Comparison of ENCODE assay signal across 22 cellular contexts in genomic region chr11:28863422-28863821, GRCh38.
DNase-seq lines count a peak whose midpoint lies in the region; ATAC-seq and TF ChIP-seq lines count a peak whose summit lies in the region.
"Had no signal": no experiment of that assay in that cellular context is flagged by ENCODE, and none has a peak within 500 bp of the region (broad histone marks: within the 10 kb centered on the region; RNA-seq: fewer than 3 reads in every experiment).

No MANE protein-coding gene starts in this region.

- H3K27me3 ChIP-seq in breast epithelium: no peaks in the 10 kb centered on the region
- no peaks in the 10 kb centered on the region for H3K27me3 ChIP-seq in HCT116 (ENCODE audit: insufficient read depth, low read length)
- H3K27me3 ChIP-seq in RWPE2 (ENCODE audit: insufficient read depth, poor library complexity, severe bottlenecking): no peaks in the 10 kb centered on the region
- H3K27me3 ChIP-seq: BE2C; BLaER1 treated with 17β-estradiol and CSF1 and Interleukin-3, amounts not matched to agents 10 nM and 100 nM had no signal

- no peak overlapping the region for H3K27ac ChIP-seq in breast epithelium
- H3K27ac ChIP-seq in HCT116 (ENCODE audit: low read depth, low read length): no peak overlapping the region
- peak overlapping the region; percentile 90 for H3K27ac ChIP-seq in RWPE2 (ENCODE audit: poor library complexity, severe bottlenecking)
- H3K27ac ChIP-seq: 22Rv1; BLaER1 treated with 17β-estradiol and CSF1 and Interleukin-3, amounts not matched to agents 10 nM and 100 nM; GM23248 had no signal

- H3K36me3 Mint-ChIP-seq in MCF 10A (ENCODE audit: insufficient read depth, unreplicated experiment): peaks cover 5% of the 10 kb centered on the region
- H3K36me3 Mint-ChIP-seq: CD14-positive monocyte had no signal

- TF ChIP-seq RAD21 in HCT116 (IDR thresholded peaks at IDR 0.05; ENCODE audit: low read depth): no peak

- no peaks in the 10 kb centered on the region for H3K9me3 Mint-ChIP-seq in MCF 10A (ENCODE audit: unreplicated experiment)

- intact Hi-C loops in MCF 10A (cut with micrococcal nuclease): no loop called here
- intact Hi-C loops in breast epithelium (cut with DNase I; ENCODE audit: low total_unique reads): no loop called here
- intact Hi-C loops in HCT116 (cut with micrococcal nuclease): loop anchor here (10.0 kb wide), 1 partner anchor 1169 kb away; no protein-coding TSS in a partner anchor

- H3K4me1 Mint-ChIP-seq in MCF 10A (ENCODE audit: insufficient read depth, unreplicated experiment): peaks cover 28% of the 10 kb centered on the region
- H3K4me1 Mint-ChIP-seq: CD14-positive monocyte; CD8-positive, alpha-beta memory T cell had no signal

- POLR2A ChIA-PET in MCF 10A (lab: Yijun Ruan, JAX): interaction anchor here (0.6 kb wide), 1 partner anchor 101 kb away, joined by 3 read pairs; no protein-coding TSS in a partner anchor
- POLR2A ChIA-PET in HCT116 (lab: Charles Lee): no interaction called here

- peak overlapping the region; percentile 92 for H3K27ac Mint-ChIP-seq in MCF 10A (ENCODE audit: low read depth, unreplicated experiment)
- H3K27ac Mint-ChIP-seq: CD14-positive monocyte; CD4-positive, alpha-beta T cell; CD8-positive, alpha-beta memory T cell; HFFc6 had no signal

- no peaks in the 10 kb centered on the region for H3K79me2 ChIP-seq in HCT116 (ENCODE audit: insufficient read depth, low read length)

- BruUV-seq in MCF 10A (replicated peaks; lab: Mats Ljungman, UMichigan) (no TSS peak), HCT116 (replicated peaks; lab: Mats Ljungman, UMichigan) (no TSS peak)

- H2AFZ ChIP-seq in HCT116 (ENCODE audit: low read depth, low read length, poor library complexity, severe bottlenecking): no peak overlapping the region
- H2AFZ ChIP-seq: GM23248 had no signal

- no peak for TF ChIP-seq POLR2A in breast epithelium (IDR thresholded peaks at IDR 0.05)
- TF ChIP-seq POLR2A in HCT116 (IDR thresholded peaks at IDR 0.05; ENCODE audit: borderline replicate concordance, extremely low read depth, insufficient read depth, insufficient read length): no peak

- TF ChIP-seq CTCF in MCF 10A (IDR thresholded peaks at IDR 0.05; ENCODE audit: unreplicated experiment) (no peak), breast epithelium (IDR thresholded peaks at IDR 0.05) (no peak), HCT116 (IDR thresholded peaks at IDR 0.05 in 2 of 3, conservative IDR thresholded peaks at IDR 0.05 in 1 of 3; ENCODE audit: borderline replicate concordance in 1 of 3, insufficient read depth in 1 of 3, low read depth in 2 of 3, low read length in 2 of 3) (no peak), RWPE2 (IDR thresholded peaks at IDR 0.05; ENCODE audit: poor library complexity, severe bottlenecking) (no peak)

- CTCF ChIA-PET in MCF 10A (lab: Yijun Ruan, JAX) (interaction anchor here (0.6 to 1.5 kb wide), 4 partner anchors 8 to 1164 kb away, joined by 3 to 9 read pairs (median 4); no protein-coding TSS in a partner anchor), HCT116 (lab: Charles Lee) (no interaction called here)

- peak; percentile 24 for DNase-seq in MCF 10A (ENCODE audit: unreplicated experiment)
- DNase-seq in breast epithelium (ENCODE audit: low spot score in 2 of 2): no peak
- DNase-seq in HCT116 (ENCODE audit: low read depth, low spot score): no peak
- DNase-seq in RWPE2 (ENCODE audit: low spot score): no peak
- peak; percentile 45 for DNase-seq in renal cortical epithelial cell (ENCODE audit: low read depth)
- no peak for DNase-seq in HK-2 (ENCODE audit: unreplicated experiment)
- DNase-seq in EL: no peak
- DNase-seq: ACHN; AML-193; BE2C; CD4-positive, alpha-beta T cell; CD8-positive, alpha-beta memory T cell; DMS 273 treated with DMSO at 0.1 percent for 48 hours; DMS79; GF-D8; GM23248; H7; HFFc6 had no signal

- RAD21 ChIA-PET in HCT116 (lab: Charles Lee; ENCODE audit: low non-redundant PET in 1 of 2, low total read pairs in 2 of 2, uncharacterized antibody in 2 of 2, unreplicated experiment in 2 of 2): no interaction called here

- H3K36me3 ChIP-seq in breast epithelium (no peaks in the 10 kb centered on the region), HCT116 (ENCODE audit: control insufficient read depth in 1 of 2, insufficient read depth in 2 of 2, low read length in 2 of 2) (no peaks in the 10 kb centered on the region), RWPE2 (ENCODE audit: low read depth) (no peaks in the 10 kb centered on the region; the same call in 1 of the 2 replicates)
- H3K36me3 ChIP-seq: BE2C; BLaER1 treated with 17β-estradiol and CSF1 and Interleukin-3, amounts not matched to agents 10 nM and 100 nM had no signal

- ATAC-seq in HCT116: no peak
- ATAC-seq in RWPE2 (ENCODE audit: low read depth): no peak
- ATAC-seq in HG03521 (IDR thresholded peaks at IDR 0.05; ENCODE audit: unreplicated experiment): no peak

- no peak overlapping the region for H3K9ac ChIP-seq in HCT116 (ENCODE audit: low read length)
- H3K9ac ChIP-seq: BLaER1 treated with 17β-estradiol and CSF1 and Interleukin-3, amounts not matched to agents 10 nM and 100 nM; GM23248 had no signal

- H3K4me3 Mint-ChIP-seq in MCF 10A (ENCODE audit: unreplicated experiment): no peak overlapping the region
- H3K4me3 Mint-ChIP-seq: CD14-positive monocyte; CD4-positive, alpha-beta T cell; CD8-positive, alpha-beta memory T cell; HFFc6 had no signal

- no peak overlapping the region for H3K4me3 ChIP-seq in breast epithelium
- no peak overlapping the region for H3K4me3 ChIP-seq in HCT116 (replicated peaks in 1 of 2; ENCODE audit: low read depth in 1 of 2, low read length in 2 of 2)
- H3K4me3 ChIP-seq in RWPE2 (ENCODE audit: severe bottlenecking): no peak overlapping the region
- H3K4me3 ChIP-seq: BLaER1 treated with 17β-estradiol and CSF1 and Interleukin-3, amounts not matched to agents 10 nM and 100 nM; GM23248 had no signal

- H3K9me3 ChIP-seq in breast epithelium (peaks cover 0 to under 1% of the 10 kb centered on the region in 2 donors), HCT116 (ENCODE audit: control insufficient read depth in 1 of 2, insufficient read depth in 1 of 2, low read depth in 1 of 2, low read length in 2 of 2) (no peaks in the 10 kb centered on the region), RWPE2 (ENCODE audit: severe bottlenecking) (no peaks in the 10 kb centered on the region)
- H3K9me3 ChIP-seq: BE2C; BLaER1 treated with 17β-estradiol and CSF1 and Interleukin-3, amounts not matched to agents 10 nM and 100 nM had no signal

- no peaks in the 10 kb centered on the region for H4K20me1 ChIP-seq in HCT116 (ENCODE audit: insufficient read depth)
- H4K20me1 ChIP-seq: BLaER1 treated with 17β-estradiol and CSF1 and Interleukin-3, amounts not matched to agents 10 nM and 100 nM had no signal

- H3K27me3 Mint-ChIP-seq in MCF 10A (ENCODE audit: insufficient read depth, unreplicated experiment): no peaks in the 10 kb centered on the region
- H3K27me3 Mint-ChIP-seq: CD4-positive, alpha-beta T cell; CD8-positive, alpha-beta memory T cell had no signal

- H3K4me2 ChIP-seq in HCT116 (ENCODE audit: low read length): no peak overlapping the region
- H3K4me2 ChIP-seq: BLaER1 treated with 17β-estradiol and CSF1 and Interleukin-3, amounts not matched to agents 10 nM and 100 nM had no signal

- H3K4me1 ChIP-seq in breast epithelium: no peaks in the 10 kb centered on the region
- peaks cover 0 to 10% of the 10 kb centered on the region in 2 experiments; a peak in 2 of 4 replicates for H3K4me1 ChIP-seq in HCT116 (ENCODE audit: control insufficient read depth in 1 of 2, insufficient read depth in 2 of 2, low read length in 2 of 2)
- peaks cover 19% of the 10 kb centered on the region for H3K4me1 ChIP-seq in RWPE2 (ENCODE audit: insufficient read depth, poor library complexity, severe bottlenecking)
- H3K4me1 ChIP-seq: BE2C had no signal

- no peaks in the 10 kb centered on the region for H3K9me2 ChIP-seq in HCT116 (ENCODE audit: insufficient read depth)

TF ChIP-seq in HCT116, 20 proteins besides CTCF, POLR2A, EP300 and RAD21:
- TF ChIP-seq FOSL1 (IDR thresholded peaks at IDR 0.05; ENCODE audit: low read depth) (no peak), JUND (IDR thresholded peaks at IDR 0.05) (no peak), CBX3 (IDR thresholded peaks at IDR 0.05; ENCODE audit: low read depth) (no peak), EZH2 (IDR thresholded peaks at IDR 0.05) (no peak), SP1 (IDR thresholded peaks at IDR 0.05; ENCODE audit: low read depth) (no peak), SIN3A (IDR thresholded peaks at IDR 0.05; ENCODE audit: low read depth) (no peak), CEBPB (IDR thresholded peaks at IDR 0.05; ENCODE audit: low read depth) (0 out of 2 replicates have a peak, but pooled peaks have one; percentile 17), ELF1 (IDR thresholded peaks at IDR 0.05; ENCODE audit: borderline replicate concordance, low read depth) (no peak), POLR2AphosphoS5 (IDR thresholded peaks at IDR 0.05; ENCODE audit: low read depth, low read length) (no peak)

Comparison
In these comparisons a context has a peak if more than half of its experiments do, and no peak if none do; other contexts are left out.
1. DNase-seq: peak in MCF 10A (single experiment) and renal cortical epithelial cell (single experiment); none in breast epithelium (0 of 2), HCT116 (single experiment), RWPE2 (single experiment), HK-2 (single experiment) and EL (single experiment).